Comparison of ENCODE assay signal across 23 cellular contexts in the genomic region with DNA sequence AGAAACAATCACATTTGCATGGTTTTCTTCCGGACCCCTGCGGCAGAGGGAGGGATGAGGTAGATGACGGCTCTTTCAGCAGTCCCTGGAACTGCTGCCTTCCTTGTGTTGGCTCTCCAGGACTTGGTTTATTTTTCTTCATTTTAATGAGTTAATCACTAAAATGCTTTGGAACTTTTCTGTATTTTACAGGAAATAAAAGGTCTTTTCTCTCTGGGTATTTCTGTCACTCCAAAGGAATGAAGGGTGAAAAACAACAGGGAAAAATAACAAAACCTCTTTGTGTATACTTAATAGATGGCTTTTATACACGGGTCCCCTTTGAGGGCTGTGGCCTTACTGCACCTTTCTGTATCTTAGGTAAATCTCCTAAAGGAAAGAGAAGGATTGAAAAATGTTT.
"Had no signal": no experiment of that assay in that cellular context is flagged by ENCODE, and none has a peak within 500 bp of the region (broad histone marks: within the 10 kb centered on the region; RNA-seq: fewer than 3 reads in every experiment).

No MANE protein-coding gene starts in this region.

- H3K27ac ChIP-seq: foreskin keratinocyte, right lobe of liver had no signal

- H3K9me3 Mint-ChIP-seq: activated naive CD4-positive, alpha-beta T cell treated with anti-CD3 and anti-CD28 coated beads, Interleukin-2, amount 50 U/mL, for 72 hours; activated T-cell treated with anti-CD3 and anti-CD28 coated beads, Interleukin-2, amount 50 U/mL, for 24 hours; activated T-helper 17 cell treated with anti-CD3 and anti-CD28 coated beads, Interleukin-2, amount 50 U/mL, for 72 hours; memory B cell; naive B cell had no signal

- H3K4me3 ChIP-seq: right lobe of liver, thyroid gland had no signal

- H3K27me3 Mint-ChIP-seq: naive B cell had no signal

- H3K4me3 Mint-ChIP-seq: activated T-cell treated with anti-CD3 and anti-CD28 coated beads, Interleukin-2, amount 50 U/mL, for 24 hours; activated T-helper 17 cell treated with anti-CD3 and anti-CD28 coated beads, Interleukin-2, amount 50 U/mL, for 72 hours; memory B cell; naive B cell; neural crest cell had no signal

- H3K27me3 ChIP-seq: foreskin keratinocyte, right lobe of liver, thyroid gland had no signal

- H3K27ac Mint-ChIP-seq: activated T-cell treated with anti-CD3 and anti-CD28 coated beads, Interleukin-2, amount 50 U/mL, for 24 hours; activated T-helper 17 cell treated with anti-CD3 and anti-CD28 coated beads, Interleukin-2, amount 50 U/mL, for 72 hours; memory B cell; naive B cell had no signal

- H3K4me1 Mint-ChIP-seq: activated T-helper 17 cell treated with anti-CD3 and anti-CD28 coated beads, Interleukin-2, amount 50 U/mL, for 72 hours; memory B cell; naive B cell had no signal

- H3K36me3 ChIP-seq: right lobe of liver, thyroid gland had no signal

- DNase-seq: activated CD4-positive, alpha-beta T cell treated with anti-CD3 and anti-CD28 coated beads for 1 hour; activated CD4-positive, alpha-beta T cell treated with anti-CD3 and anti-CD28 coated beads, Interleukin-2, amount 50 U/mL, for 4 hours; activated CD8-positive, alpha-beta memory T cell treated with anti-CD3 and anti-CD28 coated beads for 24 hours; activated CD8-positive, alpha-beta memory T cell treated with anti-CD3 and anti-CD28 coated beads, Interleukin-2, amount 50 U/mL, for 4 hours; activated T-cell treated with anti-CD3 and anti-CD28 coated beads, Interleukin-2, amount 50 U/mL, for 24 hours; effector CD4-positive, alpha-beta T cell; erythroblast; foreskin keratinocyte; hypothalamus; left cardiac atrium; naive B cell; occipital lobe; posterior cingulate gyrus; right lobe of liver; small intestine; stimulated activated CD4-positive, alpha-beta T cell treated with anti-CD3 and anti-CD28 coated beads, Interleukin-4, amount 100 ng/mL, for 1 hour; stimulated activated naive CD4-positive, alpha-beta T cell treated with Interleukin-2 at 50 U/mL for 16 hours; T-helper 9 cell; thyroid gland had no signal

- H3K4me1 ChIP-seq: foreskin keratinocyte, right lobe of liver had no signal

- H3K9me3 ChIP-seq: right lobe of liver, thyroid gland had no signal

- H3K36me3 Mint-ChIP-seq: activated naive CD4-positive, alpha-beta T cell treated with anti-CD3 and anti-CD28 coated beads, Interleukin-2, amount 50 U/mL, for 72 hours; memory B cell; naive B cell had no signal

- ATAC-seq: activated naive CD4-positive, alpha-beta T cell treated with anti-CD3 and anti-CD28 coated beads, Interleukin-2, amount 50 U/mL, for 72 hours; activated T-helper 17 cell treated with anti-CD3 and anti-CD28 coated beads, Interleukin-2, amount 50 U/mL, for 72 hours; foreskin keratinocyte; left cardiac atrium; right lobe of liver had no signal
